ENCODE assay signal across 20 cellular contexts in genomic region chr7:154484406-154484805, GRCh38.
A peak's percentile ranks its signal among the peaks of the same experiment; 100 is the strongest.
DNase-seq lines count a peak whose midpoint lies in the region; ATAC-seq and TF ChIP-seq lines count a peak whose summit lies in the region.
"Had no signal": no experiment of that assay in that cellular context is flagged by ENCODE, and none has a peak within 500 bp of the region (broad histone marks: within the 10 kb centered on the region; RNA-seq: fewer than 3 reads in every experiment).

No MANE protein-coding gene starts in this region.

- H3K36me3 Mint-ChIP-seq in activated naive CD8-positive, alpha-beta T cell treated with anti-CD3 and anti-CD28 coated beads for 36 hours = no peaks in the 10 kb centered on the region
- H3K36me3 Mint-ChIP-seq: mesothelial cell of epicardium, T-cell had no signal

- intact Hi-C loops in uterus (cut with DNase I; ENCODE audit: low total_unique reads) = no loop called here

- H3K36me3 ChIP-seq in neural cell (ENCODE audit: insufficient read depth, low read length) (no peaks in the 10 kb centered on the region), uterus (no peaks in the 10 kb centered on the region), HAP-1 (replicated peaks) (no peaks in the 10 kb centered on the region)
- H3K36me3 ChIP-seq: vagina had no signal

- no peaks in the 10 kb centered on the region for H3K9me2 ChIP-seq in neural cell (ENCODE audit: insufficient read depth, low read length)

- H3K4me2 ChIP-seq in neural cell (ENCODE audit: low read length) = peak overlapping the region; percentile 34
- H3K4me2 ChIP-seq: KMS-11, smooth muscle cell had no signal

- TF ChIP-seq CTCF in neural cell (IDR thresholded peaks at IDR 0.05; ENCODE audit: poor library complexity, severe bottlenecking) (no peak), uterus (IDR thresholded peaks at IDR 0.05) (no peak)

- peak overlapping the region; percentile 48 for H3K27ac ChIP-seq in neural cell (ENCODE audit: low read length)
- H3K27ac ChIP-seq in uterus = no peak overlapping the region
- H3K27ac ChIP-seq: coronary artery, KMS-11, vagina had no signal

- no peaks in the 10 kb centered on the region for H4K20me1 ChIP-seq in neural cell (ENCODE audit: insufficient read depth)

- H3K9me3 Mint-ChIP-seq in activated naive CD8-positive, alpha-beta T cell treated with anti-CD3 and anti-CD28 coated beads for 36 hours = peaks cover 1% of the 10 kb centered on the region
- H3K9me3 Mint-ChIP-seq: mesothelial cell of epicardium had no signal

- H3K79me2 ChIP-seq in neural cell (replicated peaks; ENCODE audit: insufficient read depth, low read length) = no peaks in the 10 kb centered on the region

- no peak overlapping the region for H2AFZ ChIP-seq in neural cell (ENCODE audit: low read depth, low read length)

- peak; percentile 37 for TF ChIP-seq EP300 in neural cell (conservative IDR thresholded peaks at IDR 0.05; ENCODE audit: poor library complexity, severe bottlenecking)

- H3K27me3 ChIP-seq in neural cell (ENCODE audit: insufficient read depth, low read depth, low read length) (no peaks in the 10 kb centered on the region), uterus (no peaks in the 10 kb centered on the region), HAP-1 (ENCODE audit: low read depth) (no peaks in the 10 kb centered on the region)
- H3K27me3 ChIP-seq: vagina had no signal

- H3K9me3 ChIP-seq in neural cell (ENCODE audit: low read length) = no peaks in the 10 kb centered on the region
- no peaks in the 10 kb centered on the region for H3K9me3 ChIP-seq in uterus
- no peaks in the 10 kb centered on the region for H3K9me3 ChIP-seq in HAP-1
- H3K9me3 ChIP-seq: vagina had no signal

- H3K4me1 Mint-ChIP-seq in activated naive CD8-positive, alpha-beta T cell treated with anti-CD3 and anti-CD28 coated beads for 36 hours = no peaks in the 10 kb centered on the region
- H3K4me1 Mint-ChIP-seq: mesothelial cell of epicardium, T-cell had no signal

- TF ChIP-seq RAD21 in neural cell (conservative IDR thresholded peaks at IDR 0.05) = peak; percentile 43

- no peak overlapping the region for H3K4me3 Mint-ChIP-seq in activated naive CD8-positive, alpha-beta T cell treated with anti-CD3 and anti-CD28 coated beads for 36 hours
- H3K4me3 Mint-ChIP-seq: mesothelial cell of epicardium, T-cell had no signal

- no peaks in the 10 kb centered on the region for H3K27me3 Mint-ChIP-seq in activated naive CD8-positive, alpha-beta T cell treated with anti-CD3 and anti-CD28 coated beads for 36 hours
- H3K27me3 Mint-ChIP-seq: T-cell had no signal

- H3K4me3 ChIP-seq in neural cell (ENCODE audit: low read length) (peak overlapping the region; percentile 3), uterus (no peak overlapping the region), HAP-1 (no peak overlapping the region)
- H3K4me3 ChIP-seq: coronary artery, smooth muscle cell, vagina had no signal

- in situ Hi-C loops in HAP-1 (cut with MboI; ENCODE audit: low sequenced_read_pairs) = no loop called here

- ATAC-seq in GM18519 (IDR thresholded peaks at IDR 0.05; ENCODE audit: low FRiP score, unreplicated experiment) = no peak
- ATAC-seq: T-cell had no signal

- no peaks in the 10 kb centered on the region for H3K4me1 ChIP-seq in uterus
- no peaks in the 10 kb centered on the region for H3K4me1 ChIP-seq in HAP-1
- H3K4me1 ChIP-seq: vagina had no signal

- no peaks in the 10 kb centered on the region for H3F3A ChIP-seq in neural cell (ENCODE audit: insufficient read depth, low read length, poor library complexity, severe bottlenecking)

- no peak for TF ChIP-seq POLR2A in uterus (IDR thresholded peaks at IDR 0.05)

- peak overlapping the region; percentile 49 for H3K9ac ChIP-seq in neural cell (ENCODE audit: low read length)
- H3K9ac ChIP-seq: KMS-11 had no signal

- DNase-seq in D341Med (ENCODE audit: low spot score) (peak; percentile 57), NCI-H146 treated with DMSO at 0.1 percent for 48 hours (lab: John Stamatoyannopoulos, UW; ENCODE audit: unreplicated experiment) (peak; percentile 59), cerebellum (ENCODE audit: low spot score) (peak; percentile 59), uterus (no peak), HAP-1 (ENCODE audit: low spot score in 2 of 2) (no peak)
- no peak for DNase-seq in activated naive CD8-positive, alpha-beta T cell treated with anti-CD3 and anti-CD28 coated beads for 36 hours
- DNase-seq: activated CD4-positive, CD25-positive, alpha-beta regulatory T cell; aorta; glutamatergic neuron; NCI-H1417; RPMI8226; stimulated activated naive CD4-positive, alpha-beta T cell treated with Interleukin-2 at 50 U/mL for 16 hours; T-cell had no signal

- H3K27ac Mint-ChIP-seq in activated naive CD8-positive, alpha-beta T cell treated with anti-CD3 and anti-CD28 coated beads for 36 hours = no peak overlapping the region
- H3K27ac Mint-ChIP-seq: mesothelial cell of epicardium, T-cell had no signal

TF ChIP-seq in neural cell, 6 proteins besides CTCF, POLR2A, EP300 and RAD21:
- TF ChIP-seq REST (IDR thresholded peaks at IDR 0.05; ENCODE audit: borderline replicate concordance) (no peak), MXI1 (conservative IDR thresholded peaks at IDR 0.05; ENCODE audit: poor library complexity, severe bottlenecking) (peak; percentile 58), SMC3 (conservative IDR thresholded peaks at IDR 0.05; ENCODE audit: poor library complexity) (no peak), POLR2AphosphoS5 (IDR thresholded peaks at IDR 0.05) (peak; percentile 38), TAF1 (IDR thresholded peaks at IDR 0.05; ENCODE audit: low read depth) (no peak), EZH2 (IDR thresholded peaks at IDR 0.05; ENCODE audit: borderline replicate concordance, insufficient read depth, low read length, poor library complexity, severe bottlenecking) (no peak)

Comparison
In these comparisons a context has a peak if more than half of its experiments do, and no peak if none do; other contexts are left out.
1. DNase-seq: peak in D341Med (single experiment), NCI-H146 treated with DMSO at 0.1 percent for 48 hours (single experiment) and cerebellum (single experiment); none in activated naive CD8-positive, alpha-beta T cell treated with anti-CD3 and anti-CD28 coated beads for 36 hours (single experiment), uterus (0 of 2) and HAP-1 (0 of 2).